Comparison of ENCODE assay signal across 22 cellular contexts in genomic region chr11:98411777-98412176, GRCh38.
DNase-seq lines count a peak whose midpoint lies in the region; ATAC-seq, FAIRE-seq and TF ChIP-seq lines count a peak whose summit lies in the region.
"Had no signal": no experiment of that assay in that cellular context is flagged by ENCODE, and none has a peak within 500 bp of the region (broad histone marks: within the 10 kb centered on the region; RNA-seq: fewer than 3 reads in every experiment).

No MANE protein-coding gene starts in this region.

- H3K79me2 ChIP-seq in K562 (ENCODE audit: control insufficient read depth, insufficient read depth, low read length) = no peaks in the 10 kb centered on the region
- H3K79me2 ChIP-seq in trophoblast cell (ENCODE audit: control insufficient read depth, insufficient read depth, low read length, poor library complexity) = no peaks in the 10 kb centered on the region

- CTCF ChIA-PET in K562 (lab: Yijun Ruan, JAX; ENCODE audit: low intra/inter-chr PET ratio) = no interaction called here
- CTCF ChIA-PET in activated CD8-positive, alpha-beta memory T cell treated with anti-CD3 and anti-CD28 coated beads, Interleukin-2, amount 10 ng/mL, durations not matched to agents 7 days and 5 days (lab: Charles Lee) = no interaction called here

- no peak overlapping the region for H3K14ac ChIP-seq in trophoblast cell (ENCODE audit: low read length)

- no peaks in the 10 kb centered on the region for H3K4me1 Mint-ChIP-seq in activated CD8-positive, alpha-beta memory T cell treated with anti-CD3 and anti-CD28 coated beads, Interleukin-2, amount 10 ng/mL, durations not matched to agents 7 days and 5 days
- H3K4me1 Mint-ChIP-seq: CD8-positive, alpha-beta memory T cell had no signal

- in situ Hi-C loops in K562 (cut with MboI) (no loop called here), GM13976 (cut with MboI; ENCODE audit: low sequenced_read_pairs, unreplicated experiment) (no loop called here)

- no peaks in the 10 kb centered on the region for H3K9me1 ChIP-seq in K562 (ENCODE audit: control insufficient read depth, insufficient read depth, low read length)

- no peak overlapping the region for H2AK5ac ChIP-seq in trophoblast cell (ENCODE audit: low read length)

- ATAC-seq in K562 = no peak
- ATAC-seq in activated CD8-positive, alpha-beta memory T cell treated with anti-CD3 and anti-CD28 coated beads, Interleukin-2, amount 10 ng/mL, durations not matched to agents 7 days and 5 days = no peak
- ATAC-seq: HCT116 had no signal

- H4K8ac ChIP-seq in trophoblast cell (ENCODE audit: low read depth, low read length) = no peak overlapping the region

- FAIRE-seq in K562 (lab: Jason Lieb, UNC) = no peak
- FAIRE-seq: A204.1 had no signal

- intact Hi-C loops in K562 (cut with micrococcal nuclease) = no loop called here

- TF ChIP-seq POLR2A in K562 (conservative IDR thresholded peaks at IDR 0.05) = no peak

- H3K4ac ChIP-seq in trophoblast cell (ENCODE audit: low read depth, low read length) = no peak overlapping the region

- POLR2A ChIA-PET in K562 (lab: Yijun Ruan, JAX) = no interaction called here

- H2BK5ac ChIP-seq in trophoblast cell (ENCODE audit: low read depth, low read length, poor library complexity) = no peak overlapping the region

- no peaks in the 10 kb centered on the region for H3K27me3 Mint-ChIP-seq in activated CD8-positive, alpha-beta memory T cell treated with anti-CD3 and anti-CD28 coated beads, Interleukin-2, amount 10 ng/mL, durations not matched to agents 7 days and 5 days
- H3K27me3 Mint-ChIP-seq: CD8-positive, alpha-beta memory T cell had no signal

- H3K4me3 ChIP-seq in K562 = no peak overlapping the region
- no peak overlapping the region for H3K4me3 ChIP-seq in trophoblast cell (ENCODE audit: low read depth, low read length)
- H3K4me3 ChIP-seq: GM23248 had no signal

- no peak overlapping the region for H3K27ac ChIP-seq in K562 (ENCODE audit: extremely low read depth, low read depth, low read length)
- no peak overlapping the region for H3K27ac ChIP-seq in trophoblast cell (ENCODE audit: low read depth, low read length)
- H3K27ac ChIP-seq: C4-2B, GM23248, KMS-11 had no signal

- no peak overlapping the region for H3K18ac ChIP-seq in trophoblast cell (ENCODE audit: low read length)

- DNase-seq in NCI-H82 (lab: John Stamatoyannopoulos, UW) (peak; percentile 36), NCI-H82 treated with DMSO at 0.1 percent for 48 hours (lab: John Stamatoyannopoulos, UW; ENCODE audit: unreplicated experiment) (no peak), NCI-H69 (lab: John Stamatoyannopoulos, UW) (peak; percentile 58), K562 (ENCODE audit: extremely low read depth in 1 of 4, low spot score in 3 of 4) (no peak), trophoblast cell (no peak), NCI-H128 (lab: John Stamatoyannopoulos, UW; ENCODE audit: unreplicated experiment) (no peak), GM13976 (ENCODE audit: low spot score) (no peak)
- no peak for DNase-seq in activated CD8-positive, alpha-beta memory T cell treated with anti-CD3 and anti-CD28 coated beads, Interleukin-2, amount 10 ng/mL, durations not matched to agents 7 days and 5 days
- DNase-seq: Calu3; CD8-positive, alpha-beta memory T cell; EL; GM23248; MV-4-11; NCI-H1105 treated with DMSO at 0.1 percent for 48 hours; NCI-H1694; NCI-H2081; SIG-M5; SK-N-SH had no signal

- H3K9me3 ChIP-seq in K562 (replicated peaks; ENCODE audit: control insufficient read depth, insufficient read depth, low read depth, low read length) (no peaks in the 10 kb centered on the region), trophoblast cell (ENCODE audit: insufficient read depth, low read depth, low read length) (no peaks in the 10 kb centered on the region)
- H3K9me3 ChIP-seq: SK-N-SH had no signal

- peaks cover 9% of the 10 kb centered on the region for H3K9me3 Mint-ChIP-seq in activated CD8-positive, alpha-beta memory T cell treated with anti-CD3 and anti-CD28 coated beads, Interleukin-2, amount 10 ng/mL, durations not matched to agents 7 days and 5 days (ENCODE audit: low read depth)

- no peak overlapping the region for H3K27ac Mint-ChIP-seq in activated CD8-positive, alpha-beta memory T cell treated with anti-CD3 and anti-CD28 coated beads, Interleukin-2, amount 10 ng/mL, durations not matched to agents 7 days and 5 days
- H3K27ac Mint-ChIP-seq: CD8-positive, alpha-beta memory T cell had no signal

- no peak overlapping the region for H3K4me3 Mint-ChIP-seq in activated CD8-positive, alpha-beta memory T cell treated with anti-CD3 and anti-CD28 coated beads, Interleukin-2, amount 10 ng/mL, durations not matched to agents 7 days and 5 days
- H3K4me3 Mint-ChIP-seq: CD8-positive, alpha-beta memory T cell had no signal

- H3K36me3 ChIP-seq in K562 (ENCODE audit: control insufficient read depth, insufficient read depth, low read length) (no peaks in the 10 kb centered on the region), trophoblast cell (ENCODE audit: control insufficient read depth in 1 of 2, insufficient read depth in 2 of 2, low read length in 2 of 2) (no peaks in the 10 kb centered on the region)

- BruUV-seq in K562 (replicated peaks; lab: Mats Ljungman, UMichigan) = no TSS peak

- H2AFZ ChIP-seq in K562 (ENCODE audit: low read depth, low read length) = peak overlapping the region; percentile 56
- no peak overlapping the region for H2AFZ ChIP-seq in trophoblast cell (ENCODE audit: insufficient read depth, low read length, poor library complexity)
- H2AFZ ChIP-seq: GM23248 had no signal

- H3K4me2 ChIP-seq in K562 (ENCODE audit: insufficient read depth, low read length) (no peak overlapping the region), trophoblast cell (ENCODE audit: low read length) (no peak overlapping the region)
- H3K4me2 ChIP-seq: KMS-11, SK-N-SH had no signal

- no peak for TF ChIP-seq CTCF in K562 (IDR thresholded peaks at IDR 0.05 in 2 of 3, conservative IDR thresholded peaks at IDR 0.05 in 1 of 3; ENCODE audit: insufficient read depth in 2 of 3, low read depth in 1 of 3, low read length in 3 of 3)
- TF ChIP-seq CTCF in GM13976 (IDR thresholded peaks at IDR 0.05; ENCODE audit: borderline replicate concordance, control extremely low read depth, extremely low read depth, insufficient read depth, missing control alignments) = no peak

- no peaks in the 10 kb centered on the region for H3K36me3 Mint-ChIP-seq in activated CD8-positive, alpha-beta memory T cell treated with anti-CD3 and anti-CD28 coated beads, Interleukin-2, amount 10 ng/mL, durations not matched to agents 7 days and 5 days
- H3K36me3 Mint-ChIP-seq: CD8-positive, alpha-beta memory T cell had no signal

- 23% methylated on average over 3 of the region's 3 CpGs for WGBS in K562 (ENCODE audit: insufficient coverage, low coverage, missing lambda C conversion rate)
- WGBS in trophoblast cell (ENCODE audit: extremely low coverage, insufficient coverage, insufficient read length) = no CpG with 5 or more reads among the region's 3 CpGs

- no peaks in the 10 kb centered on the region for H3K27me3 ChIP-seq in K562 (ENCODE audit: control insufficient read depth in 2 of 2, insufficient read depth in 2 of 2, low read length in 2 of 2)
- H3K27me3 ChIP-seq in trophoblast cell (ENCODE audit: insufficient read depth, low read length) = no peaks in the 10 kb centered on the region

- TF ChIP-seq RAD21 in K562 (CRISPR knock-in tag; conservative IDR thresholded peaks at IDR 0.05 in 1 of 2, IDR thresholded peaks at IDR 0.05 in 1 of 2) = no peak

- no peaks in the 10 kb centered on the region for H3K79me1 ChIP-seq in trophoblast cell (ENCODE audit: low read length)

- H4K12ac ChIP-seq in trophoblast cell (ENCODE audit: low read depth, low read length) = no peak overlapping the region

- TF ChIP-seq EP300 in K562 (IDR thresholded peaks at IDR 0.05; ENCODE audit: low read length) = no peak

- H3K4me1 ChIP-seq in K562 (replicated peaks in 1 of 2; ENCODE audit: control insufficient read depth in 2 of 2, insufficient read depth in 2 of 2, low read length in 2 of 2) (no peaks in the 10 kb centered on the region; a peak in 1 of 5 replicates), trophoblast cell (ENCODE audit: control insufficient read depth in 1 of 2, insufficient read depth in 2 of 2, low read length in 2 of 2) (no peaks in the 10 kb centered on the region)

- H2BK120ac ChIP-seq in trophoblast cell (ENCODE audit: insufficient read depth, low read length, poor library complexity) = no peak overlapping the region

- H3K9ac ChIP-seq in K562 (ENCODE audit: insufficient read depth in 1 of 2, low read depth in 2 of 2, low read length in 2 of 2) = no peak overlapping the region
- no peak overlapping the region for H3K9ac ChIP-seq in trophoblast cell (ENCODE audit: low read length)
- H3K9ac ChIP-seq: GM23248, KMS-11, SK-N-SH had no signal

- H4K91ac ChIP-seq in trophoblast cell (ENCODE audit: low read depth, low read length) = no peak overlapping the region

- H3K23ac ChIP-seq in trophoblast cell (ENCODE audit: low read length) = peak overlapping the region; percentile 69

- no peak overlapping the region for H2BK12ac ChIP-seq in trophoblast cell (ENCODE audit: low read length)

- H4K20me1 ChIP-seq in K562 (replicated peaks; ENCODE audit: control insufficient read depth, insufficient read depth, low read length) = no peaks in the 10 kb centered on the region

TF ChIP-seq in K562, 482 proteins besides CTCF, POLR2A, EP300 and RAD21 (continues in another document):
- no peak for TF ChIP-seq E2F4 (CRISPR knock-in tag; IDR thresholded peaks at IDR 0.05; ENCODE audit: low read depth)

Comparison
In these comparisons a context has a peak if more than half of its experiments do, and no peak if none do; other contexts are left out.
1. DNase-seq: peak in NCI-H82 (single experiment) and NCI-H69 (single experiment); none in NCI-H82 treated with DMSO at 0.1 percent for 48 hours (single experiment), K562 (0 of 4), trophoblast cell (0 of 2), NCI-H128 (single experiment), GM13976 (single experiment) and activated CD8-positive, alpha-beta memory T cell treated with anti-CD3 and anti-CD28 coated beads, Interleukin-2, amount 10 ng/mL, durations not matched to agents 7 days and 5 days (single experiment).